8 cellular contexts compared by ENCODE assay signal in the genomic region with DNA sequence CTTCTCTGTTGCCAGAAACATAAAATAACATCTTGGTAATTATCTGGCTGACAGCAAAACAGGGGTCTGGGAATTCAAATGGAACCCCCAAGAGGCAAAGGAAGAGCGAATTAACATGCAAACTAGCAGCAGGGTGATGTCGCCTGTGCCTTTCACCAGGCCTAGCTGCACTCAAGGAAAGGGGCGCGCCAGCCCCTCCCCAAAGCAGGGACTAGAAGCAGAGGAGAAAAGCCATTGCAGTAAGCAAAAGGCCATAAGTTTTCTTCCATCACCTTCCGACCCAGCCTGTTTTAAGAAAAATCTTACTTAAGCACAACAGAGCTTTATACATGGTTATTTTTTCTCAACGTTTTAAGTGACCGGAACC. TPM values are rescaled to one million over a fixed set of nuclear protein-coding genes. Genes with fewer than 3 reads are reported as not detected.
DNase-seq lines count a peak whose midpoint lies in the region; ATAC-seq, FAIRE-seq and TF ChIP-seq lines count a peak whose summit lies in the region.

No MANE protein-coding gene starts in this region.

- H3K36me3 Mint-ChIP-seq in Calu3 (ENCODE audit: insufficient read depth, unreplicated experiment): peaks cover 39% of the 10 kb centered on the region

- peak overlapping the region; percentile 78 for H3K4me2 ChIP-seq in mammary epithelial cell (ENCODE audit: insufficient read depth, low read depth, low read length)

- no peaks in the 10 kb centered on the region for H4K20me1 ChIP-seq in mammary epithelial cell (ENCODE audit: insufficient read depth, low read length)

- no peak for FAIRE-seq in HTR-8/SVneo (lab: Jason Lieb, UNC)

- DNase-seq in Calu3 (peak; percentile 24), HTR-8/SVneo (ENCODE audit: insufficient read length, low spot score) (peak; percentile 5), mammary epithelial cell (no peak), putamen (ENCODE audit: low spot score) (no peak), globus pallidus (ENCODE audit: low spot score) (no peak), GM13977 (ENCODE audit: low spot score) (no peak)

- H3K27ac Mint-ChIP-seq in Calu3 (ENCODE audit: unreplicated experiment): peak overlapping the region; percentile 87

- no peaks in the 10 kb centered on the region for H3K36me3 ChIP-seq in mammary epithelial cell (ENCODE audit: insufficient read depth, low read length)

- TF ChIP-seq CTCF in Calu3 (IDR thresholded peaks at IDR 0.05; ENCODE audit: unreplicated experiment) (no peak), mammary epithelial cell (conservative IDR thresholded peaks at IDR 0.05 in 1 of 2, IDR thresholded peaks at IDR 0.05 in 1 of 2; ENCODE audit: extremely low read depth in 1 of 2, insufficient read depth in 1 of 2, low read depth in 1 of 2, low read length in 2 of 2) (no peak), GM13977 (IDR thresholded peaks at IDR 0.05; ENCODE audit: extremely low read depth, insufficient read depth, missing control alignments) (no peak)

- peaks cover 42% of the 10 kb centered on the region for H3K79me2 ChIP-seq in mammary epithelial cell (ENCODE audit: insufficient read depth, low read length)

- H3K4me1 ChIP-seq in mammary epithelial cell (ENCODE audit: insufficient read depth, low read length): peaks cover 5% of the 10 kb centered on the region
- H3K4me1 ChIP-seq in mononuclear cell (ENCODE audit: insufficient read depth, low read length): peaks cover 29% of the 10 kb centered on the region

- peak; percentile 9 for ATAC-seq in GM21367 (IDR thresholded peaks at IDR 0.05; ENCODE audit: unreplicated experiment)

- H3K4me1 Mint-ChIP-seq in Calu3 (ENCODE audit: low read depth, unreplicated experiment): peaks cover 26% of the 10 kb centered on the region

- CTCF ChIA-PET in Calu3 (lab: Charles Lee): interaction anchor here (1.1 kb wide), 1 partner anchor 458 kb away, joined by 4 read pairs; no protein-coding TSS in a partner anchor
- CTCF ChIA-PET in mammary epithelial cell (lab: Charles Lee; ENCODE audit: low non-redundant PET): no interaction called here

- in situ Hi-C loops in mammary epithelial cell (cut with MboI; ENCODE audit: low sequenced_read_pairs in 2 of 2) (no loop called here), GM13977 (cut with MboI; ENCODE audit: low pct_unique_long_range_greater_than_20kb, low sequenced_read_pairs, unreplicated experiment) (no loop called here)

- no peaks in the 10 kb centered on the region for H3K27me3 ChIP-seq in mammary epithelial cell (ENCODE audit: insufficient read depth, low read length)
- H3K27me3 ChIP-seq in mononuclear cell (ENCODE audit: insufficient read depth, low read length): no peaks in the 10 kb centered on the region

- dilution Hi-C loops in mammary epithelial cell (cut with HindIII; ENCODE audit: low sequenced_read_pairs): no loop called here

- intact Hi-C loops in Calu3 (cut with micrococcal nuclease; ENCODE audit: unreplicated experiment) (no loop called here), mammary epithelial cell (cut with micrococcal nuclease) (no loop called here)

- H3K9me3 Mint-ChIP-seq in Calu3 (ENCODE audit: low read depth, unreplicated experiment): no peaks in the 10 kb centered on the region

- H3K9ac ChIP-seq in mammary epithelial cell (ENCODE audit: insufficient read depth, low read length): peak overlapping the region; percentile 67

- BruUV-seq in Calu3 (replicated peaks; lab: Mats Ljungman, UMichigan) (TSS peak; percentile 62), mammary epithelial cell (replicated peaks; lab: Mats Ljungman, UMichigan) (TSS peak; percentile 48)

- H3K4me3 ChIP-seq in mammary epithelial cell (replicated peaks in 1 of 3; ENCODE audit: insufficient read depth in 1 of 3, low read depth in 2 of 3, low read length in 3 of 3) (peak overlapping the region; percentile 74 to 98 (median 87)), mononuclear cell (ENCODE audit: low read length) (peak overlapping the region; percentile 65)

- WGBS in mammary epithelial cell (ENCODE audit: low coverage, missing lambda C conversion rate): 0% methylated on average over 6 of the region's 7 CpGs

- H3K4me3 Mint-ChIP-seq in Calu3 (ENCODE audit: low read depth, unreplicated experiment): peak overlapping the region; percentile 96

- H3K9me3 ChIP-seq in mammary epithelial cell (replicated peaks; ENCODE audit: insufficient read depth, low read length) (no peaks in the 10 kb centered on the region), mononuclear cell (ENCODE audit: low read depth, low read length) (no peaks in the 10 kb centered on the region)

- no peaks in the 10 kb centered on the region for H3K27me3 Mint-ChIP-seq in Calu3 (ENCODE audit: unreplicated experiment)

- peak overlapping the region; percentile 64 for H3K27ac ChIP-seq in mammary epithelial cell (ENCODE audit: insufficient read depth, low read depth, low read length)

- H2AFZ ChIP-seq in mammary epithelial cell (ENCODE audit: low read depth, low read length): peak overlapping the region; percentile 99

RNA-seq across cellular contexts. Expression of gene POC5, which starts 0.5 kb away (rescaled TPM):
- total RNA-seq in Calu3 (2022) (20.9 and 23.1 TPM in 2 replicates), mammary epithelial cell (10 to 100 TPM; 11.4 to 13.8 TPM), mononuclear cell (16.0 TPM)
- polyA plus RNA-seq in mammary epithelial cell: 10.9 TPM
- polyA minus RNA-seq in mammary epithelial cell: 1.1 TPM

Comparison
In these comparisons a context has a peak if more than half of its experiments do, and no peak if none do; other contexts are left out.
1. DNase-seq: peak in Calu3 (single experiment) and HTR-8/SVneo (single experiment); none in mammary epithelial cell (single experiment), putamen (single experiment), globus pallidus (single experiment) and GM13977 (single experiment).